13 cellular contexts compared by ENCODE assay signal in the genomic region with DNA sequence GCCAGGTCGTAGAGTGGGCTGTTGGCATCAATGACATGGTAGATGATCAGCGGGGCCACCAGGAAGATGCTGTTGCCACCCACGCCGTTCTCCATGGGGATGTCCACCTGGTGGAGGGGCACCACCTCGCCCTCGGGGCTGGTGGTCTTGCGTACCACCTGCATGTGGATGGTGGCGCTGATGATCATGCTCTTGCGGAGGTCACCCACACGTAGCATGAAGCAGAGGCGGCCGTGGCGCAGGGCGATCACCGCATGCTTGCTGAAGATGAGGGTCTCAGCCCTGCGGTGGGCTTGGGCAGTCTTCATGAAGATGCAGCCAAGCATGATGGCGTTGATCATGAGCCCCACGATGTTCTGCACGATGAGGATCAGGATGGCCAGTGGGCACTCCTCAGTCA. TPM values are rescaled to one million over a fixed set of nuclear protein-coding genes. Genes with fewer than 3 reads are reported as not detected.
DNase-seq lines count a peak whose midpoint lies in the region; ATAC-seq and TF ChIP-seq lines count a peak whose summit lies in the region.
"Had no signal": no experiment of that assay in that cellular context is flagged by ENCODE, and none has a peak within 500 bp of the region (broad histone marks: within the 10 kb centered on the region; RNA-seq: fewer than 3 reads in every experiment).

No MANE protein-coding gene starts in this region.

- H3K36me3 Mint-ChIP-seq in activated CD8-positive, alpha-beta T cell treated with anti-CD3 and anti-CD28 coated beads, Interleukin-2, amount 10 ng/mL, durations not matched to agents 7 days and 5 days (ENCODE audit: low read depth): no peaks in the 10 kb centered on the region
- no peaks in the 10 kb centered on the region for H3K36me3 Mint-ChIP-seq in naive thymus-derived CD4-positive, alpha-beta T cell
- no peaks in the 10 kb centered on the region for H3K36me3 Mint-ChIP-seq in type B pancreatic cell

- H3K27ac ChIP-seq in right atrium auricular region: peak overlapping the region; percentile 83 to 93
- no peak overlapping the region for H3K27ac ChIP-seq in naive thymus-derived CD4-positive, alpha-beta T cell (ENCODE audit: low read depth, low read length)
- H3K27ac ChIP-seq: breast epithelium, esophagus squamous epithelium, PC-9, tibial nerve had no signal

- no peak overlapping the region for H3K4me3 ChIP-seq in right atrium auricular region
- no peak overlapping the region for H3K4me3 ChIP-seq in naive thymus-derived CD4-positive, alpha-beta T cell (ENCODE audit: low read length)
- H3K4me3 ChIP-seq: breast epithelium, esophagus squamous epithelium, PC-9, tibial nerve had no signal

- no peak overlapping the region for H3K27ac Mint-ChIP-seq in activated CD8-positive, alpha-beta T cell treated with anti-CD3 and anti-CD28 coated beads, Interleukin-2, amount 10 ng/mL, durations not matched to agents 7 days and 5 days
- peak overlapping the region in 3 of 9 donors; percentile 29 to 54 (median 48) for H3K27ac Mint-ChIP-seq in naive thymus-derived CD4-positive, alpha-beta T cell
- peak overlapping the region; percentile 18 for H3K27ac Mint-ChIP-seq in type B pancreatic cell

- peaks cover 17% of the 10 kb centered on the region for H3K4me1 Mint-ChIP-seq in activated CD8-positive, alpha-beta T cell treated with anti-CD3 and anti-CD28 coated beads, Interleukin-2, amount 10 ng/mL, durations not matched to agents 7 days and 5 days (ENCODE audit: low read depth)
- H3K4me1 Mint-ChIP-seq in naive thymus-derived CD4-positive, alpha-beta T cell: peaks cover 0 to 9% (median 5%) of the 10 kb centered on the region in 7 donors
- no peaks in the 10 kb centered on the region for H3K4me1 Mint-ChIP-seq in type B pancreatic cell (ENCODE audit: unreplicated experiment)

- H3K4me3 Mint-ChIP-seq in activated CD8-positive, alpha-beta T cell treated with anti-CD3 and anti-CD28 coated beads, Interleukin-2, amount 10 ng/mL, durations not matched to agents 7 days and 5 days: peak overlapping the region; percentile 45
- peak overlapping the region in 9 of 10 donors; percentile 13 to 88 (median 73) for H3K4me3 Mint-ChIP-seq in naive thymus-derived CD4-positive, alpha-beta T cell
- H3K4me3 Mint-ChIP-seq in type B pancreatic cell: peak overlapping the region; percentile 78

- CTCF ChIA-PET in activated CD8-positive, alpha-beta T cell treated with anti-CD3 and anti-CD28 coated beads, Interleukin-2, amount 10 ng/mL, durations not matched to agents 7 days and 5 days (lab: Charles Lee): interaction anchor here (0.7 to 3.5 kb wide), 9 partner anchors 26 to 141 kb away, joined by 3 to 25 read pairs (median 3); no protein-coding TSS in a partner anchor
- CTCF ChIA-PET in naive thymus-derived CD4-positive, alpha-beta T cell (lab: Charles Lee): interaction anchor here (1.2 kb wide), 2 partner anchors 117 to 157 kb away, joined by 3 to 4 read pairs; no protein-coding TSS in a partner anchor

- H3K27me3 ChIP-seq in right atrium auricular region: peaks cover 0 to 3% of the 10 kb centered on the region in 2 donors
- no peaks in the 10 kb centered on the region for H3K27me3 ChIP-seq in naive thymus-derived CD4-positive, alpha-beta T cell (ENCODE audit: control insufficient read depth in 2 of 2, insufficient read depth in 2 of 2, low read length in 2 of 2)
- H3K27me3 ChIP-seq: breast epithelium, dorsolateral prefrontal cortex had no signal

- H3K36me3 ChIP-seq in right atrium auricular region: no peaks in the 10 kb centered on the region
- H3K36me3 ChIP-seq in naive thymus-derived CD4-positive, alpha-beta T cell (ENCODE audit: control insufficient read depth in 2 of 3, insufficient read depth in 3 of 3, low read length in 3 of 3): no peaks in the 10 kb centered on the region
- H3K36me3 ChIP-seq: breast epithelium, esophagus squamous epithelium, tibial nerve had no signal

- H3K9me3 ChIP-seq in right atrium auricular region: no peaks in the 10 kb centered on the region
- H3K9me3 ChIP-seq in naive thymus-derived CD4-positive, alpha-beta T cell (ENCODE audit: control insufficient read depth in 2 of 3, low read length in 3 of 3): no peaks in the 10 kb centered on the region
- H3K9me3 ChIP-seq: breast epithelium, esophagus squamous epithelium, tibial nerve had no signal

- H3K4me1 ChIP-seq in right atrium auricular region: peaks cover 0 to 45% of the 10 kb centered on the region in 2 donors
- H3K4me1 ChIP-seq in naive thymus-derived CD4-positive, alpha-beta T cell (ENCODE audit: control insufficient read depth in 2 of 2, insufficient read depth in 2 of 2, low read length in 2 of 2): peaks cover 0 to 4% of the 10 kb centered on the region in 2 donors
- H3K4me1 ChIP-seq: breast epithelium had no signal

- DNase-seq in right atrium auricular region (ENCODE audit: low spot score) (no peak), left cardiac atrium (no peak), type B pancreatic cell (ENCODE audit: extremely low spot score, unreplicated experiment) (no peak), AG08395 (ENCODE audit: low spot score) (no peak)
- no peak for DNase-seq in activated CD8-positive, alpha-beta T cell treated with anti-CD3 and anti-CD28 coated beads, Interleukin-2, amount 10 ng/mL, durations not matched to agents 7 days and 5 days
- DNase-seq in naive thymus-derived CD4-positive, alpha-beta T cell: no peak
- DNase-seq: esophagus squamous epithelium had no signal

- intact Hi-C loops in left cardiac atrium (cut with DNase I): loop anchor here in 1 of 2 donors (5.0 kb wide), 1 partner anchor 115 kb away; no protein-coding TSS in a partner anchor
- intact Hi-C loops in naive thymus-derived CD4-positive, alpha-beta T cell (cut with micrococcal nuclease): loop anchor here in 1 of 2 donors (10.0 kb wide), 3 partner anchors 338 to 588 kb away; no protein-coding TSS in a partner anchor

- H3K27me3 Mint-ChIP-seq in activated CD8-positive, alpha-beta T cell treated with anti-CD3 and anti-CD28 coated beads, Interleukin-2, amount 10 ng/mL, durations not matched to agents 7 days and 5 days (ENCODE audit: low read depth): peaks cover 11% of the 10 kb centered on the region
- peaks cover 0 to 16% (median 0%) of the 10 kb centered on the region in 5 donors for H3K27me3 Mint-ChIP-seq in naive thymus-derived CD4-positive, alpha-beta T cell
- H3K27me3 Mint-ChIP-seq in type B pancreatic cell: peaks cover 12% of the 10 kb centered on the region

- TF ChIP-seq CTCF in right atrium auricular region (IDR thresholded peaks at IDR 0.05) (no peak), type B pancreatic cell (conservative IDR thresholded peaks at IDR 0.05) (no peak)

- no peaks in the 10 kb centered on the region for H3K9me3 Mint-ChIP-seq in activated CD8-positive, alpha-beta T cell treated with anti-CD3 and anti-CD28 coated beads, Interleukin-2, amount 10 ng/mL, durations not matched to agents 7 days and 5 days (ENCODE audit: insufficient read depth)
- no peaks in the 10 kb centered on the region for H3K9me3 Mint-ChIP-seq in naive thymus-derived CD4-positive, alpha-beta T cell
- H3K9me3 Mint-ChIP-seq in type B pancreatic cell: no peaks in the 10 kb centered on the region

- POLR2A ChIA-PET in activated CD8-positive, alpha-beta T cell treated with anti-CD3 and anti-CD28 coated beads, Interleukin-2, amount 10 ng/mL, durations not matched to agents 7 days and 5 days (lab: Charles Lee): no interaction called here
- POLR2A ChIA-PET in naive thymus-derived CD4-positive, alpha-beta T cell (lab: Charles Lee): no interaction called here

- ATAC-seq in left cardiac atrium (no peak), GM21576 (IDR thresholded peaks at IDR 0.05; ENCODE audit: unreplicated experiment) (no peak), GM21515 (IDR thresholded peaks at IDR 0.05; ENCODE audit: unreplicated experiment) (no peak)
- no peak for ATAC-seq in activated CD8-positive, alpha-beta T cell treated with anti-CD3 and anti-CD28 coated beads, Interleukin-2, amount 10 ng/mL, durations not matched to agents 7 days and 5 days
- no peak for ATAC-seq in naive thymus-derived CD4-positive, alpha-beta T cell

RNA-seq across cellular contexts. Expression of a gene that starts 1.2 kb away (rescaled TPM):
- 10 to 100 TPM; 18.7 to 19.5 TPM for total RNA-seq in right atrium auricular region
- 10 to 100 TPM; 11.3 to 21.2 TPM for total RNA-seq in left cardiac atrium
- 1 to 10 TPM; 4.2 to 5.7 TPM for total RNA-seq in activated CD8-positive, alpha-beta T cell treated with anti-CD3 and anti-CD28 coated beads, Interleukin-2, amount 10 ng/mL, durations not matched to agents 7 days and 5 days
- total RNA-seq in naive thymus-derived CD4-positive, alpha-beta T cell: 1 to 10 TPM in 1 of 5 experiments, under 1 TPM in 2, not detected in 2; 0.24 to 1.4 (median 0.30) TPM
- polyA plus RNA-seq in naive thymus-derived CD4-positive, alpha-beta T cell: not detected
- total RNA-seq in type B pancreatic cell (ENCODE audit: low replicate concordance): 18.6 and 25.4 TPM in 2 replicates

RNA-seq across cellular contexts. Expression of a gene that starts 35.7 kb away (rescaled TPM):
- total RNA-seq in right atrium auricular region (1 to 10 TPM; 2.0 to 3.6 TPM), left cardiac atrium (1 to 10 TPM; 1.9 to 4.2 TPM), type B pancreatic cell (ENCODE audit: low replicate concordance) (6.0 and 12.3 TPM in 2 replicates)
- total RNA-seq in activated CD8-positive, alpha-beta T cell treated with anti-CD3 and anti-CD28 coated beads, Interleukin-2, amount 10 ng/mL, durations not matched to agents 7 days and 5 days: 1 to 10 TPM; 1.5 to 1.9 TPM
- 1 to 10 TPM in 4 of 5 experiments, under 1 TPM in 1; 0.70 to 2.9 (median 2.3) TPM for total RNA-seq in naive thymus-derived CD4-positive, alpha-beta T cell
- polyA plus RNA-seq in naive thymus-derived CD4-positive, alpha-beta T cell: not detected
